Comparison of ENCODE assay signal across 9 cellular contexts in the genomic region with DNA sequence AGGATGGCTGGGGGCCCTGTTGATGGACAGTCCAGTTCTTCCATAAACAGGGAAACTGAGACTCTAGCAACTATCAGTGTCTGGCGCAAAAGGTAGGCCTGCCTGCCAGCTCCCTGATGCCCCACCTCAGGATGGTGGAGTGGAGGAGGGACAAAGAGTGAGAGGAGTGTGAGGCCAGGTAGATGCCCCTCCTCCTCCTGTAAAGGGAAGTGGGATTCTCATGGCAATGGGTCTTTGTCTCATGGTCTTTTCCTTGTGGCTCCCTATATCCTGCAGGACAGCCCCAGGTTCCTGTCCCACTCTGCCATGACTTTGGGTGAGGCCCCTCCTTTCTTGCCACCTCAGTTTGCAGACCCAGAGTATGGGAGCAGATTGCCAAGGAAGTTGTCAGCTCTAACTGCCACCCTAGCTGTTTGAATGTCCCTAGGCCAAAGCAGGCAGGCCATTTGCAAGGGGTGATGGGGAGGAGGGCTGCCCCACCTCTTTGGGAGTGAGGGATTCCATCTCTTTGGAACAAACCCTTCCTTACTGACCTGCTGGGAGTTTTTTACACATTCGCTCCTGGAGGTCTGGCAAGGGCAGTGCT. TPM values are rescaled to one million over a fixed set of nuclear protein-coding genes. Genes with fewer than 3 reads are reported as not detected.
A peak's percentile ranks its signal among the peaks of the same experiment; 100 is the strongest.
DNase-seq lines count a peak whose midpoint lies in the region; ATAC-seq, FAIRE-seq and TF ChIP-seq lines count a peak whose summit lies in the region.
"Had no signal": no experiment of that assay in that cellular context is flagged by ENCODE, and none has a peak within 500 bp of the region (broad histone marks: within the 10 kb centered on the region; RNA-seq: fewer than 3 reads in every experiment).

No MANE protein-coding gene starts in this region.

- intact Hi-C loops in natural killer cell (cut with micrococcal nuclease) = loop anchor here (5.0 kb wide), 1 partner anchor 36 kb away; a partner anchor contains a TSS
- intact Hi-C loops in upper lobe of right lung (cut with DNase I) = no loop called here

- no peak overlapping the region for H2AFZ ChIP-seq in astrocyte (ENCODE audit: low read depth, low read length)

- peaks cover 29 to 64% of the 10 kb centered on the region in 2 donors for H3K4me1 Mint-ChIP-seq in natural killer cell
- H3K4me1 Mint-ChIP-seq in natural killer cell treated with Interleukin-12 subunit alpha and Interleukin-12 subunit beta and Interleukin-15 and Interleukin-18, amount 100 ng/mL, for 72 hours (ENCODE audit: low read depth in 2 of 2) = peaks cover 39 to 54% of the 10 kb centered on the region in 2 donors
- H3K4me1 Mint-ChIP-seq in astrocyte (ENCODE audit: low read depth, unreplicated experiment) = peaks cover 3% of the 10 kb centered on the region

- H3K79me2 ChIP-seq in astrocyte (ENCODE audit: insufficient read depth, low read length) = no peaks in the 10 kb centered on the region

- no peak overlapping the region for H3K4me3 ChIP-seq in astrocyte (ENCODE audit: insufficient read depth, low read depth, low read length)
- no peak overlapping the region for H3K4me3 ChIP-seq in upper lobe of right lung
- no peak overlapping the region for H3K4me3 ChIP-seq in effector memory CD4-positive, alpha-beta T cell (ENCODE audit: insufficient read depth, low read depth, low read length, poor library complexity, severe bottlenecking)
- no peak overlapping the region for H3K4me3 ChIP-seq in coronary artery

- H3K9me3 Mint-ChIP-seq in natural killer cell = no peaks in the 10 kb centered on the region
- H3K9me3 Mint-ChIP-seq in natural killer cell treated with Interleukin-12 subunit alpha and Interleukin-12 subunit beta and Interleukin-15 and Interleukin-18, amount 100 ng/mL, for 72 hours = no peaks in the 10 kb centered on the region
- H3K9me3 Mint-ChIP-seq in astrocyte (ENCODE audit: unreplicated experiment) = peaks cover 2% of the 10 kb centered on the region

- no peak overlapping the region for H3K4me3 Mint-ChIP-seq in natural killer cell
- no peak overlapping the region for H3K4me3 Mint-ChIP-seq in natural killer cell treated with Interleukin-12 subunit alpha and Interleukin-12 subunit beta and Interleukin-15 and Interleukin-18, amount 100 ng/mL, for 72 hours
- H3K4me3 Mint-ChIP-seq in astrocyte (ENCODE audit: unreplicated experiment) = no peak overlapping the region

- ATAC-seq in natural killer cell (no peak), HG03135 (IDR thresholded peaks at IDR 0.05; ENCODE audit: unreplicated experiment) (peak; percentile 7), upper lobe of right lung (no peak), foreskin keratinocyte (no peak)
- no peak for ATAC-seq in natural killer cell treated with Interleukin-12 subunit alpha and Interleukin-12 subunit beta and Interleukin-15 and Interleukin-18, amount 100 ng/mL, for 72 hours

- H3K4me1 ChIP-seq in astrocyte (ENCODE audit: insufficient read depth, low read length) = peaks cover 11% of the 10 kb centered on the region
- peaks cover 22% of the 10 kb centered on the region for H3K4me1 ChIP-seq in upper lobe of right lung
- no peaks in the 10 kb centered on the region for H3K4me1 ChIP-seq in effector memory CD4-positive, alpha-beta T cell (ENCODE audit: control insufficient read depth, insufficient read depth, low read length, poor library complexity, severe bottlenecking)
- no peaks in the 10 kb centered on the region for H3K4me1 ChIP-seq in foreskin keratinocyte

- H3K27ac Mint-ChIP-seq in natural killer cell = peak overlapping the region; percentile 54 to 92
- peak overlapping the region in 1 of 2 donors; percentile 91 for H3K27ac Mint-ChIP-seq in natural killer cell treated with Interleukin-12 subunit alpha and Interleukin-12 subunit beta and Interleukin-15 and Interleukin-18, amount 100 ng/mL, for 72 hours
- no peak overlapping the region for H3K27ac Mint-ChIP-seq in astrocyte (ENCODE audit: unreplicated experiment)

- H3K9ac ChIP-seq in astrocyte (ENCODE audit: low read length) = no peak overlapping the region

- peak overlapping the region; percentile 3 for H3K4me2 ChIP-seq in astrocyte (ENCODE audit: low read length)

- H3K36me3 ChIP-seq in astrocyte (ENCODE audit: insufficient read depth, low read length) (no peaks in the 10 kb centered on the region), upper lobe of right lung (no peaks in the 10 kb centered on the region)
- no peaks in the 10 kb centered on the region for H3K36me3 ChIP-seq in effector memory CD4-positive, alpha-beta T cell (ENCODE audit: control insufficient read depth, insufficient read depth, low read length)

- H4K20me1 ChIP-seq in astrocyte (ENCODE audit: insufficient read depth, low read length) = no peaks in the 10 kb centered on the region

- no peak for FAIRE-seq in astrocyte (lab: Jason Lieb, UNC)

- H3K36me3 Mint-ChIP-seq in natural killer cell (no peaks in the 10 kb centered on the region), astrocyte (ENCODE audit: low read depth, unreplicated experiment) (peaks cover 9% of the 10 kb centered on the region)
- no peaks in the 10 kb centered on the region for H3K36me3 Mint-ChIP-seq in natural killer cell treated with Interleukin-12 subunit alpha and Interleukin-12 subunit beta and Interleukin-15 and Interleukin-18, amount 100 ng/mL, for 72 hours

- DNase-seq in natural killer cell (no peak), astrocyte (ENCODE audit: low read depth) (no peak), upper lobe of right lung (no peak), foreskin keratinocyte (no peak), coronary artery (ENCODE audit: low spot score) (no peak)
- DNase-seq in natural killer cell treated with Interleukin-12 subunit alpha and Interleukin-12 subunit beta and Interleukin-15 and Interleukin-18, amount 100 ng/mL, for 72 hours (ENCODE audit: low spot score) = no peak
- DNase-seq in effector memory CD4-positive, alpha-beta T cell = no peak

- H3K27me3 Mint-ChIP-seq in natural killer cell (ENCODE audit: low read depth in 2 of 2) = no peaks in the 10 kb centered on the region
- no peaks in the 10 kb centered on the region for H3K27me3 Mint-ChIP-seq in natural killer cell treated with Interleukin-12 subunit alpha and Interleukin-12 subunit beta and Interleukin-15 and Interleukin-18, amount 100 ng/mL, for 72 hours
- H3K27me3 Mint-ChIP-seq in astrocyte (ENCODE audit: low read depth, unreplicated experiment) = peaks cover 19% of the 10 kb centered on the region

- H3K27me3 ChIP-seq in astrocyte (ENCODE audit: insufficient read depth, low read length) (no peaks in the 10 kb centered on the region), upper lobe of right lung (no peaks in the 10 kb centered on the region), foreskin keratinocyte (peaks cover 3% of the 10 kb centered on the region)
- no peaks in the 10 kb centered on the region for H3K27me3 ChIP-seq in effector memory CD4-positive, alpha-beta T cell (replicated peaks; ENCODE audit: control insufficient read depth, insufficient read depth, low read length, poor library complexity, severe bottlenecking)

- H3K9me3 ChIP-seq in astrocyte (ENCODE audit: insufficient read depth, low read depth, low read length) = no peaks in the 10 kb centered on the region
- H3K9me3 ChIP-seq in upper lobe of right lung = no peaks in the 10 kb centered on the region
- no peaks in the 10 kb centered on the region for H3K9me3 ChIP-seq in effector memory CD4-positive, alpha-beta T cell (ENCODE audit: control insufficient read depth, low read length)

- H3K27ac ChIP-seq in astrocyte (ENCODE audit: low read depth, low read length) = no peak overlapping the region
- H3K27ac ChIP-seq in upper lobe of right lung = peak overlapping the region; percentile 42
- H3K27ac ChIP-seq in effector memory CD4-positive, alpha-beta T cell (ENCODE audit: insufficient read depth, low read length, poor library complexity, severe bottlenecking) = no peak overlapping the region
- no peak overlapping the region for H3K27ac ChIP-seq in foreskin keratinocyte
- peak overlapping the region in 1 of 2 donors; percentile 69 for H3K27ac ChIP-seq in coronary artery
- H3K27ac ChIP-seq: C4-2B had no signal

- TF ChIP-seq CTCF in natural killer cell (IDR thresholded peaks at IDR 0.05) (no peak), astrocyte (IDR thresholded peaks at IDR 0.05; ENCODE audit: insufficient read depth, low read depth, low read length) (no peak), upper lobe of right lung (IDR thresholded peaks at IDR 0.05) (no peak), foreskin keratinocyte (conservative IDR thresholded peaks at IDR 0.05) (no peak), coronary artery (IDR thresholded peaks at IDR 0.05) (no peak)

RNA-seq across cellular contexts. Expression of a gene that starts 2.8 kb away (rescaled TPM):
- total RNA-seq in natural killer cell (10 to 100 TPM; 72.3 to 81.7 (median 74.2) TPM), astrocyte (2.2 and 2.3 TPM in 2 replicates), upper lobe of right lung (11.2 TPM), foreskin keratinocyte (0.37 and 0.53 TPM in 2 replicates)
- 10 to 100 TPM; 24.3 to 35.4 TPM for total RNA-seq in natural killer cell treated with Interleukin-12 subunit alpha and Interleukin-12 subunit beta and Interleukin-15 and Interleukin-18, amount 100 ng/mL, for 72 hours
- 0.07 and 0.12 TPM in 2 replicates for polyA plus RNA-seq in foreskin keratinocyte

RNA-seq across cellular contexts. Expression of a gene that starts 25.7 kb away (rescaled TPM):
- total RNA-seq in natural killer cell = 10 to 100 TPM; 43.3 to 60.8 (median 45.2) TPM
- 10 to 100 TPM; 26.0 to 34.2 TPM for total RNA-seq in natural killer cell treated with Interleukin-12 subunit alpha and Interleukin-12 subunit beta and Interleukin-15 and Interleukin-18, amount 100 ng/mL, for 72 hours
- total RNA-seq in astrocyte = 4.8 and 5.2 TPM in 2 replicates
- 11.5 TPM for total RNA-seq in upper lobe of right lung
- total RNA-seq in foreskin keratinocyte = 7.8 and 8.4 TPM in 2 replicates
- 9.1 and 9.7 TPM in 2 replicates for polyA plus RNA-seq in foreskin keratinocyte

RNA-seq across cellular contexts. Expression of a gene that starts 34.8 kb away (rescaled TPM):
- total RNA-seq in natural killer cell (100 to 1,000 TPM; 108 to 131 (median 109) TPM), astrocyte (57.4 and 59.7 TPM in 2 replicates), upper lobe of right lung (61.9 TPM), foreskin keratinocyte (70.1 and 73.6 TPM in 2 replicates)
- 10 to 100 TPM; 82.8 to 87.4 TPM for total RNA-seq in natural killer cell treated with Interleukin-12 subunit alpha and Interleukin-12 subunit beta and Interleukin-15 and Interleukin-18, amount 100 ng/mL, for 72 hours
- polyA plus RNA-seq in foreskin keratinocyte = 24.8 and 30.2 TPM in 2 replicates
